Comparison of ENCODE assay signal across 12 cellular contexts in genomic region chr15:79218588-79219200, GRCh38.
DNase-seq lines count a peak whose midpoint lies in the region; ATAC-seq and TF ChIP-seq lines count a peak whose summit lies in the region.
"Had no signal": no experiment of that assay in that cellular context is flagged by ENCODE, and none has a peak within 500 bp of the region (broad histone marks: within the 10 kb centered on the region; RNA-seq: fewer than 3 reads in every experiment).

No MANE protein-coding gene starts in this region.

- no peaks in the 10 kb centered on the region for H3K4me1 Mint-ChIP-seq in Calu3 (ENCODE audit: low read depth, unreplicated experiment)
- H3K4me1 Mint-ChIP-seq: stimulated activated naive B cell treated with anti-CD40 and anti-IgM and Interleukin-4, amounts not matched to agents 10 μg/mL and 1 μg/mL and 100 μg/mL, for 72 hours had no signal

- H3K79me1 ChIP-seq in mesenchymal stem cell (replicated peaks; ENCODE audit: low read length, poor library complexity, severe bottlenecking) = no peaks in the 10 kb centered on the region

- CTCF ChIA-PET in Calu3 (lab: Charles Lee) = interaction anchor here (1.1 kb wide), 1 partner anchor 47 kb away, joined by 3 read pairs; no protein-coding TSS in a partner anchor

- peak; percentile 60 for TF ChIP-seq CTCF in Calu3 (IDR thresholded peaks at IDR 0.05; ENCODE audit: unreplicated experiment)
- TF ChIP-seq CTCF in KMS-11 (conservative IDR thresholded peaks at IDR 0.05; ENCODE audit: low read depth, low read length) = peak; percentile 38; the same call in 1 of the 2 replicates
- peak; percentile 63 for TF ChIP-seq CTCF in brain microvascular endothelial cell (IDR thresholded peaks at IDR 0.05; ENCODE audit: low read depth, low read length, missing control alignments)

- no peak overlapping the region for H4K91ac ChIP-seq in mesenchymal stem cell (ENCODE audit: low read length)

- no peaks in the 10 kb centered on the region for H3K27me3 ChIP-seq in KMS-11 (ENCODE audit: insufficient read depth, low read depth)
- no peaks in the 10 kb centered on the region for H3K27me3 ChIP-seq in brain microvascular endothelial cell (replicated peaks)
- H3K27me3 ChIP-seq in mesenchymal stem cell (ENCODE audit: control insufficient read depth in 1 of 2, insufficient read depth in 1 of 2, low read length in 2 of 2) = peaks cover 25 to 65% of the 10 kb centered on the region in 2 experiments

- peaks cover 93% of the 10 kb centered on the region for H3K27me3 Mint-ChIP-seq in Calu3 (ENCODE audit: unreplicated experiment)

- H3K27ac Mint-ChIP-seq in Calu3 (ENCODE audit: unreplicated experiment) = no peak overlapping the region
- H3K27ac Mint-ChIP-seq: stimulated activated naive B cell treated with anti-CD40 and anti-IgM and Interleukin-4, amounts not matched to agents 10 μg/mL and 1 μg/mL and 100 μg/mL, for 72 hours had no signal

- no peak overlapping the region for H3K23ac ChIP-seq in mesenchymal stem cell (ENCODE audit: low read length in 2 of 2)

- H3K4ac ChIP-seq in mesenchymal stem cell (ENCODE audit: low read depth in 1 of 2, low read length in 2 of 2) = no peak overlapping the region

- no peak for ATAC-seq in GM19395 (IDR thresholded peaks at IDR 0.05; ENCODE audit: unreplicated experiment)
- ATAC-seq: left lobe of liver; stimulated activated naive B cell treated with anti-CD40 and anti-IgM and Interleukin-4, amounts not matched to agents 10 μg/mL and 1 μg/mL and 100 μg/mL, for 72 hours had no signal

- no peak overlapping the region for H4K8ac ChIP-seq in mesenchymal stem cell (ENCODE audit: low read length)

- no peaks in the 10 kb centered on the region for H4K20me1 ChIP-seq in KMS-11 (ENCODE audit: insufficient read depth)

- no peak overlapping the region for H3K4me2 ChIP-seq in KMS-11
- no peak overlapping the region for H3K4me2 ChIP-seq in mesenchymal stem cell (ENCODE audit: low read length, poor library complexity, severe bottlenecking)

- no peak overlapping the region for H2BK15ac ChIP-seq in mesenchymal stem cell (ENCODE audit: low read depth, poor library complexity, severe bottlenecking)

- peaks cover 4% of the 10 kb centered on the region for H3K9me3 ChIP-seq in mesenchymal stem cell (ENCODE audit: control insufficient read depth, low read length)

- DNase-seq in Calu3 (no peak), brain microvascular endothelial cell (peak; percentile 23), mesenchymal stem cell (peak; percentile 12), G401 (ENCODE audit: low spot score) (no peak), GOT3 (lab: John Stamatoyannopoulos, UW) (no peak), mesenteric fat pad (ENCODE audit: low spot score) (no peak)
- DNase-seq: effector memory CD4-positive, alpha-beta T cell; stimulated activated naive B cell treated with anti-CD40 and anti-IgM and Interleukin-4, amounts not matched to agents 10 μg/mL and 1 μg/mL and 100 μg/mL, for 72 hours had no signal

- H2AK5ac ChIP-seq in mesenchymal stem cell (ENCODE audit: low read length, severe bottlenecking) = no peak overlapping the region

- H3K4me3 ChIP-seq in KMS-11 (IDR thresholded peaks at IDR 0.05; ENCODE audit: insufficient read depth, low read depth, low read length) (no peak overlapping the region), brain microvascular endothelial cell (ENCODE audit: low read depth, low read length) (no peak overlapping the region), mesenchymal stem cell (ENCODE audit: insufficient read depth in 1 of 2, low read depth in 1 of 2, low read length in 2 of 2) (no peak overlapping the region)
- H3K4me3 ChIP-seq: skin epidermis had no signal

- H3K79me2 ChIP-seq in KMS-11 (ENCODE audit: insufficient read depth, low read depth) = no peaks in the 10 kb centered on the region

- H3K14ac ChIP-seq in mesenchymal stem cell (ENCODE audit: low read length in 2 of 2) = no peak overlapping the region

- in situ Hi-C loops in brain microvascular endothelial cell (cut with HindIII; ENCODE audit: low pct_ligation_motif_present, low sequenced_read_pairs) (no loop called here), G401 (cut with HindIII; ENCODE audit: low sequenced_read_pairs) (no loop called here)

- H2BK5ac ChIP-seq in mesenchymal stem cell (ENCODE audit: low read depth, low read length, poor library complexity, severe bottlenecking) = no peak overlapping the region

- H3K9me3 Mint-ChIP-seq in Calu3 (ENCODE audit: low read depth, unreplicated experiment) = no peaks in the 10 kb centered on the region

- intact Hi-C loops in Calu3 (cut with micrococcal nuclease; ENCODE audit: unreplicated experiment) = no loop called here

- H3K4me3 Mint-ChIP-seq in Calu3 (ENCODE audit: low read depth, unreplicated experiment) = no peak overlapping the region
- H3K4me3 Mint-ChIP-seq: stimulated activated naive B cell treated with anti-CD40 and anti-IgM and Interleukin-4, amounts not matched to agents 10 μg/mL and 1 μg/mL and 100 μg/mL, for 72 hours had no signal

- H3K27ac ChIP-seq in KMS-11 (no peak overlapping the region), brain microvascular endothelial cell (no peak overlapping the region), mesenchymal stem cell (ENCODE audit: low read length, poor library complexity, severe bottlenecking) (no peak overlapping the region)
- H3K27ac ChIP-seq: skin epidermis had no signal

- no TSS peak for BruUV-seq in Calu3 (replicated peaks; lab: Mats Ljungman, UMichigan)

- H2BK120ac ChIP-seq in mesenchymal stem cell (ENCODE audit: low read depth, low read length) = no peak overlapping the region

- 45% methylated on average over 4 of the region's 5 CpGs for WGBS in mesenchymal stem cell

- H2AFZ ChIP-seq in KMS-11 (ENCODE audit: low read depth) = no peak overlapping the region
- no peak overlapping the region for H2AFZ ChIP-seq in mesenchymal stem cell (ENCODE audit: low read depth, low read length)

- no peaks in the 10 kb centered on the region for H3K36me3 Mint-ChIP-seq in Calu3 (ENCODE audit: insufficient read depth, unreplicated experiment)
- H3K36me3 Mint-ChIP-seq: stimulated activated naive B cell treated with anti-CD40 and anti-IgM and Interleukin-4, amounts not matched to agents 10 μg/mL and 1 μg/mL and 100 μg/mL, for 72 hours had no signal

- H3K36me3 ChIP-seq in KMS-11 (ENCODE audit: insufficient read depth) = no peaks in the 10 kb centered on the region
- no peaks in the 10 kb centered on the region for H3K36me3 ChIP-seq in brain microvascular endothelial cell (replicated peaks)
- no peaks in the 10 kb centered on the region for H3K36me3 ChIP-seq in mesenchymal stem cell (ENCODE audit: control insufficient read depth in 1 of 2, insufficient read depth in 2 of 2, low read depth in 1 of 2, low read length in 2 of 2)

- no peak overlapping the region for H3K18ac ChIP-seq in mesenchymal stem cell (ENCODE audit: low read depth in 1 of 2, low read length in 2 of 2)

- H3K4me1 ChIP-seq in KMS-11 (ENCODE audit: low read depth, poor library complexity, severe bottlenecking) (no peaks in the 10 kb centered on the region), mesenchymal stem cell (ENCODE audit: control insufficient read depth, insufficient read depth, low read depth, low read length) (no peaks in the 10 kb centered on the region)

- H3K9ac ChIP-seq in KMS-11 (no peak overlapping the region), mesenchymal stem cell (ENCODE audit: low read length) (no peak overlapping the region)

- H2BK12ac ChIP-seq in mesenchymal stem cell (ENCODE audit: low read length in 2 of 2) = no peak overlapping the region

Comparison
In these comparisons a context has a peak if more than half of its experiments do, and no peak if none do; other contexts are left out.
1. DNase-seq: peak in brain microvascular endothelial cell (single experiment) and mesenchymal stem cell (single experiment); none in Calu3 (single experiment), G401 (single experiment), GOT3 (single experiment) and mesenteric fat pad (single experiment).
2. Peak in every context shown above with its lines, with median percentiles within 50 percentile points of each other: CTCF ChIP-seq.